ENCODE assay signal across 23 cellular contexts in the genomic region with DNA sequence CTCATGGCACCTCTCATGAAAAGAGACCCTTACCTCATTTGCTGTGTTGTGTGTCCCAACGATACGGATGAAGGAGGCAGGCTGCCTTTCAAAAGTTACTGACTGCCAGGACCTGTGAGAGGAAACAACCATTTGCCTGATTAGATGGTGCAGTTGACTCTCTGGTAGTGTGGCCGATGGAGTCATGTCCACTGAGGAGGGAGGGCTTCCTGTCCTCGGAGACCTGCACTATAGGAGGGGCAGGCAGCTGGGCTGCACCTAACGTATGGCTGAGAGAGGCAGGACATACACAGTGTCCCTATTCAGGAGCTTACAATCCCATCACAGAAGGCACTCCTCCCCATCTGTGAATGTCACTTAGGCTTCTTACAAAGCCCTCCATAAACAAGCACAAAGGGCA.
A peak's percentile ranks its signal among the peaks of the same experiment; 100 is the strongest.
DNase-seq lines count a peak whose midpoint lies in the region; ATAC-seq and TF ChIP-seq lines count a peak whose summit lies in the region.
"Had no signal": no experiment of that assay in that cellular context is flagged by ENCODE, and none has a peak within 500 bp of the region (broad histone marks: within the 10 kb centered on the region; RNA-seq: fewer than 3 reads in every experiment).

No MANE protein-coding gene starts in this region.

- intact Hi-C loops in psoas muscle (cut with DNase I), result no loop called here

- no peaks in the 10 kb centered on the region for H3K9me3 ChIP-seq in H9 (ENCODE audit: control insufficient read depth, low read depth, low read length)
- H3K9me3 ChIP-seq in psoas muscle, result no peaks in the 10 kb centered on the region
- H3K9me3 ChIP-seq: BLaER1 treated with 17β-estradiol and CSF1 and Interleukin-3, amounts not matched to agents 10 nM and 100 nM; MG63 had no signal

- H2AFZ ChIP-seq in H9 (ENCODE audit: low read length), result no peak overlapping the region

- H3K27ac Mint-ChIP-seq in H9 (peak overlapping the region in 2 of 3 experiments; percentile 33 to 74; a peak in 3 of 7 replicates), glutamatergic neuron (ENCODE audit: unreplicated experiment) (peak overlapping the region; percentile 87)
- H3K27ac Mint-ChIP-seq: CD8-positive, alpha-beta T cell; HFFc6 had no signal

- H2BK15ac ChIP-seq in H9 (ENCODE audit: low read depth, low read length), result no peak overlapping the region

- no peaks in the 10 kb centered on the region for H3K27me3 ChIP-seq in H9 (ENCODE audit: insufficient read depth, low read length)
- H3K27me3 ChIP-seq in psoas muscle (ENCODE audit: insufficient read depth in 3 of 3, low read length in 2 of 3), result no peaks in the 10 kb centered on the region
- H3K27me3 ChIP-seq: BLaER1 treated with 17β-estradiol and CSF1 and Interleukin-3, amounts not matched to agents 10 nM and 100 nM; MG63 had no signal

- WGBS in H9 (ENCODE audit: extremely low coverage, insufficient read length, low lambda C conversion rate), result no CpG with 5 or more reads among the region's 5 CpGs
- 73 to 88% (median 75%) methylated on average over 5 of the region's 5 CpGs for WGBS in psoas muscle, 3 donors

- TF ChIP-seq CTCF in H9 (conservative IDR thresholded peaks at IDR 0.05), result no peak
- TF ChIP-seq CTCF in glutamatergic neuron (IDR thresholded peaks at IDR 0.05; ENCODE audit: partially characterized antibody, unreplicated experiment), result no peak
- no peak for TF ChIP-seq CTCF in psoas muscle (IDR thresholded peaks at IDR 0.05)

- no peak overlapping the region for H3K4me3 ChIP-seq in psoas muscle
- H3K4me3 ChIP-seq: BLaER1 treated with 17β-estradiol and CSF1 and Interleukin-3, amounts not matched to agents 10 nM and 100 nM; MG63 had no signal

- H3K27ac ChIP-seq in H9 (ENCODE audit: insufficient read length, low read depth, low read length) (no peak overlapping the region), psoas muscle (no peak overlapping the region)
- H3K27ac ChIP-seq: BLaER1 treated with 17β-estradiol and CSF1 and Interleukin-3, amounts not matched to agents 10 nM and 100 nM; HL-60 had no signal

- H3K79me2 ChIP-seq in H9 (ENCODE audit: insufficient read depth, low read length), result no peaks in the 10 kb centered on the region

- no peaks in the 10 kb centered on the region for H4K20me1 ChIP-seq in H9 (ENCODE audit: control insufficient read depth, insufficient read depth, insufficient read length)
- H4K20me1 ChIP-seq: BLaER1 treated with 17β-estradiol and CSF1 and Interleukin-3, amounts not matched to agents 10 nM and 100 nM had no signal

- peaks cover 41 to 52% of the 10 kb centered on the region in 2 experiments for H3K4me1 Mint-ChIP-seq in H9
- peaks cover 51% of the 10 kb centered on the region for H3K4me1 Mint-ChIP-seq in glutamatergic neuron (ENCODE audit: low read depth, unreplicated experiment)

- no peak overlapping the region for H3K23ac ChIP-seq in H9 (ENCODE audit: insufficient read length, low read depth, low read length)

- no peaks in the 10 kb centered on the region for H3K36me3 ChIP-seq in psoas muscle (ENCODE audit: insufficient read depth in 1 of 2, low read depth in 1 of 2)
- H3K36me3 ChIP-seq: MG63 had no signal

- no peak overlapping the region for H2AK5ac ChIP-seq in H9 (ENCODE audit: insufficient read length, low read length)

- H2BK120ac ChIP-seq in H9 (ENCODE audit: low read depth, low read length, poor library complexity, severe bottlenecking), result no peak overlapping the region

- no peak overlapping the region for H4K5ac ChIP-seq in H9 (ENCODE audit: insufficient read length, low read depth, low read length)

- H3K4ac ChIP-seq in H9 (ENCODE audit: low read depth, low read length), result no peak overlapping the region

- H3K23me2 ChIP-seq in H9 (ENCODE audit: insufficient read length, low read depth, low read length, poor library complexity, severe bottlenecking), result no peaks in the 10 kb centered on the region

- H4K8ac ChIP-seq in H9 (replicated peaks; ENCODE audit: insufficient read length, low read depth, low read length), result no peak overlapping the region

- H3K27me3 Mint-ChIP-seq in H9 (ENCODE audit: low read depth), result no peaks in the 10 kb centered on the region
- H3K27me3 Mint-ChIP-seq in glutamatergic neuron (ENCODE audit: unreplicated experiment), result peaks cover 14% of the 10 kb centered on the region

- H3K9ac ChIP-seq in H9 (ENCODE audit: extremely low read depth, insufficient read length, low read length), result no peak overlapping the region
- H3K9ac ChIP-seq: BLaER1 treated with 17β-estradiol and CSF1 and Interleukin-3, amounts not matched to agents 10 nM and 100 nM had no signal

- no peak overlapping the region for H2BK12ac ChIP-seq in H9 (ENCODE audit: insufficient read length, low read depth, low read length)

- H3K9me3 Mint-ChIP-seq in H9, result no peaks in the 10 kb centered on the region
- H3K9me3 Mint-ChIP-seq in glutamatergic neuron (ENCODE audit: unreplicated experiment), result peaks cover 21% of the 10 kb centered on the region
- H3K9me3 Mint-ChIP-seq: CD8-positive, alpha-beta T cell; HFFc6 had no signal

- no peak for DNase-seq in H9
- DNase-seq in NCI-H146 (lab: John Stamatoyannopoulos, UW), result peak; percentile 76
- peak; percentile 89 for DNase-seq in NCI-H82 (lab: John Stamatoyannopoulos, UW)
- DNase-seq in glutamatergic neuron, result no peak
- no peak for DNase-seq in DMS153 treated with DMSO at 0.1 percent for 48 hours (lab: John Stamatoyannopoulos, UW; ENCODE audit: unreplicated experiment)
- DNase-seq in NCI-H187 (lab: John Stamatoyannopoulos, UW), result no peak
- no peak for DNase-seq in T-helper 9 cell
- no peak for DNase-seq in psoas muscle
- DNase-seq: Calu3; CD8-positive, alpha-beta T cell; HFFc6; Kasumi-1; MG63; NCI-H1048; NCI-H1436; NCI-H2081; NCI-H226; NCI-H526; PC-3; RPMI8226; SHP77 treated with DMSO at 0.1 percent for 48 hours had no signal

- no peak overlapping the region for H2BK20ac ChIP-seq in H9 (ENCODE audit: low read depth, low read length, poor library complexity, severe bottlenecking)

- H3K14ac ChIP-seq in H9 (ENCODE audit: insufficient read depth, low read length), result no peak overlapping the region

- H3K36me3 Mint-ChIP-seq in H9 (ENCODE audit: insufficient read depth in 1 of 3, low read depth in 3 of 3) (no peaks in the 10 kb centered on the region), glutamatergic neuron (ENCODE audit: unreplicated experiment) (no peaks in the 10 kb centered on the region)

- no peak for ATAC-seq in psoas muscle
- ATAC-seq: CD8-positive, alpha-beta T cell; PC-3 had no signal

- H3K4me2 ChIP-seq in H9 (ENCODE audit: insufficient read depth, insufficient read length, low read length), result no peak overlapping the region
- H3K4me2 ChIP-seq: BLaER1 treated with 17β-estradiol and CSF1 and Interleukin-3, amounts not matched to agents 10 nM and 100 nM had no signal

- H2BK5ac ChIP-seq in H9 (ENCODE audit: insufficient read length, low read length), result no peak overlapping the region

- H3K4me3 Mint-ChIP-seq in H9, result no peak overlapping the region
- no peak overlapping the region for H3K4me3 Mint-ChIP-seq in glutamatergic neuron (ENCODE audit: unreplicated experiment)
- H3K4me3 Mint-ChIP-seq: CD8-positive, alpha-beta T cell; HFFc6 had no signal

- peaks cover 8% of the 10 kb centered on the region; the same call in 1 of the 2 replicates for H3K4me1 ChIP-seq in H9 (ENCODE audit: insufficient read depth, low read length)
- H3K4me1 ChIP-seq in psoas muscle, result no peaks in the 10 kb centered on the region
- H3K4me1 ChIP-seq: BLaER1 treated with 17β-estradiol and CSF1 and Interleukin-3, amounts not matched to agents 10 nM and 100 nM had no signal

- H3T11ph ChIP-seq in H9 (ENCODE audit: low read length), result no peak overlapping the region

- no peak overlapping the region for H3K18ac ChIP-seq in H9 (ENCODE audit: insufficient read length, low read depth, low read length)

- no peak overlapping the region for H3K56ac ChIP-seq in H9 (ENCODE audit: insufficient read length, low read depth, low read length)

- no peaks in the 10 kb centered on the region for H3K79me1 ChIP-seq in H9 (ENCODE audit: insufficient read depth, low read depth, low read length, poor library complexity, severe bottlenecking)

- no peak overlapping the region for H4K91ac ChIP-seq in H9 (ENCODE audit: insufficient read length, low read depth, low read length)

Comparison
In these comparisons a context has a peak if more than half of its experiments do, and no peak if none do; other contexts are left out.
1. DNase-seq: peak in NCI-H146 (single experiment) and NCI-H82 (single experiment); none in H9 (single experiment), glutamatergic neuron (single experiment), DMS153 treated with DMSO at 0.1 percent for 48 hours (single experiment), NCI-H187 (0 of 2), T-helper 9 cell (single experiment) and psoas muscle (0 of 2).